In genomic region chr19:2680808-2681207, GRCh38 we compare ENCODE assay signal across 25 cellular contexts. TPM values are rescaled to one million over a fixed set of nuclear protein-coding genes. Genes with fewer than 3 reads are reported as not detected.
DNase-seq lines count a peak whose midpoint lies in the region; ATAC-seq and TF ChIP-seq lines count a peak whose summit lies in the region.
"Had no signal": no experiment of that assay in that cellular context is flagged by ENCODE, and none has a peak within 500 bp of the region (broad histone marks: within the 10 kb centered on the region; RNA-seq: fewer than 3 reads in every experiment).

No MANE protein-coding gene starts in this region.

- intact Hi-C loops in CD8-positive, alpha-beta T cell (cut with DNase I, micrococcal nuclease), result no loop called here

- H3K9me3 Mint-ChIP-seq in CD8-positive, alpha-beta T cell, result no peaks in the 10 kb centered on the region
- H3K9me3 Mint-ChIP-seq: activated CD4-positive, alpha-beta memory T cell treated with anti-CD3 and anti-CD28 coated beads, Interleukin-2, amount 10 ng/mL, durations not matched to agents 7 days and 5 days had no signal

- peaks cover 7% of the 10 kb centered on the region for H3K36me3 Mint-ChIP-seq in CD8-positive, alpha-beta T cell

- no peak overlapping the region for H3K9ac ChIP-seq in OCI-LY1 (ENCODE audit: low read length)
- H3K9ac ChIP-seq in mucosa of rectum (ENCODE audit: low read depth in 1 of 2, low read length in 2 of 2), result no peak overlapping the region
- H3K9ac ChIP-seq: SK-N-SH had no signal

- H3K36me3 ChIP-seq in OCI-LY1 (ENCODE audit: insufficient read depth, low read length), result no peaks in the 10 kb centered on the region; the same call in 1 of the 2 replicates
- no peaks in the 10 kb centered on the region for H3K36me3 ChIP-seq in mucosa of rectum (ENCODE audit: control insufficient read depth in 2 of 2, insufficient read depth in 2 of 2, low read length in 2 of 2)
- no peaks in the 10 kb centered on the region for H3K36me3 ChIP-seq in CD8-positive, alpha-beta T cell (ENCODE audit: insufficient read depth, low read length)
- H3K36me3 ChIP-seq: vagina had no signal

- POLR2A ChIA-PET in CD8-positive, alpha-beta T cell (lab: Charles Lee), result no interaction called here

- ATAC-seq in GM19463 (IDR thresholded peaks at IDR 0.05; ENCODE audit: unreplicated experiment) (peak; percentile 48), HG03571 (IDR thresholded peaks at IDR 0.05; ENCODE audit: unreplicated experiment) (no peak)
- no peak for ATAC-seq in CD8-positive, alpha-beta T cell
- ATAC-seq: GM23338, left ventricle myocardium superior had no signal

- H3K4me1 ChIP-seq in OCI-LY1 (ENCODE audit: insufficient read depth, low read length, severe bottlenecking) (peaks cover 13% of the 10 kb centered on the region), mucosa of rectum (ENCODE audit: control insufficient read depth in 2 of 2, insufficient read depth in 2 of 2, low read length in 2 of 2) (peaks cover 0 to 4% of the 10 kb centered on the region in 2 donors)
- H3K4me1 ChIP-seq in CD8-positive, alpha-beta T cell (ENCODE audit: insufficient read depth, low read length), result no peaks in the 10 kb centered on the region
- H3K4me1 ChIP-seq: vagina had no signal

- H3K4me3 Mint-ChIP-seq in CD8-positive, alpha-beta T cell, result no peak overlapping the region
- H3K4me3 Mint-ChIP-seq: activated CD4-positive, alpha-beta memory T cell treated with anti-CD3 and anti-CD28 coated beads, Interleukin-2, amount 10 ng/mL, durations not matched to agents 7 days and 5 days; GM23338 had no signal

- no peaks in the 10 kb centered on the region for H3K9me2 ChIP-seq in OCI-LY1 (ENCODE audit: low read depth, low read length)
- H3K9me2 ChIP-seq: SK-N-SH had no signal

- H3K27me3 Mint-ChIP-seq in CD8-positive, alpha-beta T cell (ENCODE audit: low read depth), result peaks cover 3% of the 10 kb centered on the region
- H3K27me3 Mint-ChIP-seq: CD4-positive, CD25-positive, alpha-beta regulatory T cell had no signal

- H3K9me3 ChIP-seq in OCI-LY1 (ENCODE audit: low read length), result peaks cover 4% of the 10 kb centered on the region; the same call in 1 of the 2 replicates
- H3K9me3 ChIP-seq in mucosa of rectum (ENCODE audit: control insufficient read depth in 2 of 2, low read length in 2 of 2), result no peaks in the 10 kb centered on the region
- H3K9me3 ChIP-seq in CD8-positive, alpha-beta T cell (ENCODE audit: low read length), result no peaks in the 10 kb centered on the region
- H3K9me3 ChIP-seq: SK-N-SH, vagina had no signal

- DNase-seq in hepatic stellate cell (ENCODE audit: low spot score) (no peak), SHP77 treated with DMSO at 0.1 percent for 48 hours (lab: John Stamatoyannopoulos, UW) (no peak)
- DNase-seq in CD8-positive, alpha-beta T cell, result no peak
- DNase-seq: ACHN; activated CD4-positive, alpha-beta memory T cell treated with anti-CD3 and anti-CD28 coated beads, Interleukin-2, amount 10 ng/mL, durations not matched to agents 7 days and 5 days; activated CD4-positive, CD25-positive, alpha-beta regulatory T cell; activated naive CD4-positive, alpha-beta T cell; activated T-cell treated with anti-CD3 and anti-CD28 coated beads, Interleukin-2, amount 50 U/mL, for 1 hour; amygdala; CD4-positive, CD25-positive, alpha-beta regulatory T cell; DMS 273 treated with DMSO at 0.1 percent for 48 hours; left ventricle myocardium superior; NCI-H1092; NCI-H2029; NCI-H446; SK-N-SH had no signal

- no peak overlapping the region for H3K4me2 ChIP-seq in OCI-LY1 (ENCODE audit: low read length)
- H3K4me2 ChIP-seq: GM23338, hepatocyte, SK-N-SH had no signal

- H3K27ac ChIP-seq in OCI-LY1 (ENCODE audit: low read depth, low read length, poor library complexity, severe bottlenecking) (peak overlapping the region; percentile 34), mucosa of rectum (ENCODE audit: low read depth in 2 of 2, low read length in 2 of 2) (peak overlapping the region; percentile 44 to 59)
- H3K27ac ChIP-seq in CD8-positive, alpha-beta T cell (ENCODE audit: low read depth, low read length), result no peak overlapping the region
- H3K27ac ChIP-seq: hepatocyte, vagina had no signal

- CTCF ChIA-PET in CD8-positive, alpha-beta T cell (lab: Charles Lee), result interaction anchor here (1.0 to 1.3 kb wide), 2 partner anchors 10 to 68 kb away, joined by 3 read pairs; no protein-coding TSS in a partner anchor

- H4K20me1 ChIP-seq in OCI-LY1 (ENCODE audit: insufficient read depth, low read length), result no peaks in the 10 kb centered on the region

- H3K79me2 ChIP-seq in OCI-LY1 (ENCODE audit: insufficient read depth, low read length), result no peaks in the 10 kb centered on the region
- H3K79me2 ChIP-seq: hepatocyte had no signal

- no peak overlapping the region for H3K27ac Mint-ChIP-seq in CD8-positive, alpha-beta T cell
- H3K27ac Mint-ChIP-seq: activated CD4-positive, alpha-beta memory T cell treated with anti-CD3 and anti-CD28 coated beads, Interleukin-2, amount 10 ng/mL, durations not matched to agents 7 days and 5 days; GM23338 had no signal

- H2AFZ ChIP-seq in OCI-LY1 (ENCODE audit: low read length), result no peak overlapping the region
- H2AFZ ChIP-seq: GM23338, hepatocyte had no signal

- no peaks in the 10 kb centered on the region for H3K4me1 Mint-ChIP-seq in CD8-positive, alpha-beta T cell (ENCODE audit: low read depth)
- H3K4me1 Mint-ChIP-seq: activated CD4-positive, alpha-beta memory T cell treated with anti-CD3 and anti-CD28 coated beads, Interleukin-2, amount 10 ng/mL, durations not matched to agents 7 days and 5 days; CD4-positive, CD25-positive, alpha-beta regulatory T cell had no signal

- H3K27me3 ChIP-seq in OCI-LY1 (ENCODE audit: insufficient read depth, low read length) (peaks cover 12% of the 10 kb centered on the region; the same call in 1 of the 2 replicates), mucosa of rectum (ENCODE audit: control insufficient read depth in 2 of 2, insufficient read depth in 2 of 2, low read length in 2 of 2) (no peaks in the 10 kb centered on the region)
- no peaks in the 10 kb centered on the region for H3K27me3 ChIP-seq in CD8-positive, alpha-beta T cell (ENCODE audit: insufficient read depth, low read length)
- H3K27me3 ChIP-seq: hepatocyte, vagina had no signal

- TF ChIP-seq CTCF in OCI-LY1 (IDR thresholded peaks at IDR 0.05; ENCODE audit: low read length), result no peak
- TF ChIP-seq CTCF in CD8-positive, alpha-beta T cell (IDR thresholded peaks at IDR 0.05), result no peak

- no peaks in the 10 kb centered on the region for H3F3A ChIP-seq in OCI-LY1 (ENCODE audit: insufficient read depth, low read length)

- H3K4me3 ChIP-seq in GM08714 (ENCODE audit: low read length) (peak overlapping the region; percentile 5; the same call in 1 of the 2 replicates), OCI-LY1 (ENCODE audit: low read depth, low read length, poor library complexity, severe bottlenecking) (no peak overlapping the region), mucosa of rectum (ENCODE audit: low read length in 2 of 2) (no peak overlapping the region)
- H3K4me3 ChIP-seq in CD8-positive, alpha-beta T cell (ENCODE audit: low read depth, low read length), result no peak overlapping the region
- H3K4me3 ChIP-seq: GM23338, hepatocyte, vagina had no signal

RNA-seq across cellular contexts. Expression of gene GNG7, which starts 21.7 kb away (rescaled TPM):
- 1 to 10 TPM; 2.6 to 2.9 TPM for total RNA-seq in CD8-positive, alpha-beta T cell

RNA-seq across cellular contexts. Expression of gene DIRAS1, which starts 40.4 kb away (rescaled TPM):
- total RNA-seq in CD8-positive, alpha-beta T cell, result under 1 TPM; 0.19 to 0.42 TPM
- total RNA-seq: activated CD4-positive, alpha-beta memory T cell treated with anti-CD3 and anti-CD28 coated beads, Interleukin-2, amount 10 ng/mL, durations not matched to agents 7 days and 5 days; CD4-positive, CD25-positive, alpha-beta regulatory T cell; HT-29 had no signal

RNA-seq across cellular contexts. Expression of gene SLC39A3, which starts 59.0 kb away (rescaled TPM):
- total RNA-seq in CD8-positive, alpha-beta T cell, result 10 to 100 TPM; 11.7 to 12.0 TPM
